Comparison of ENCODE assay signal across 9 cellular contexts in genomic region chr7:27364344-27364758, GRCh38.
A peak's percentile ranks its signal among the peaks of the same experiment; 100 is the strongest.
DNase-seq lines count a peak whose midpoint lies in the region; ATAC-seq, FAIRE-seq and TF ChIP-seq lines count a peak whose summit lies in the region.
"Had no signal": no experiment of that assay in that cellular context is flagged by ENCODE, and none has a peak within 500 bp of the region (broad histone marks: within the 10 kb centered on the region; RNA-seq: fewer than 3 reads in every experiment).

No MANE protein-coding gene starts in this region.

- H3K4me3 ChIP-seq in Peyer's patch, result no peak overlapping the region
- peak overlapping the region; percentile 21 for H3K4me3 ChIP-seq in fibroblast of pulmonary artery (replicated peaks; ENCODE audit: low read depth, low read length)
- H3K4me3 ChIP-seq in pancreas, result no peak overlapping the region

- peaks cover 17 to 24% of the 10 kb centered on the region in 2 donors for H3K27me3 Mint-ChIP-seq in effector memory CD8-positive, alpha-beta T cell

- no peaks in the 10 kb centered on the region for H3K4me1 Mint-ChIP-seq in effector memory CD8-positive, alpha-beta T cell (ENCODE audit: low read depth in 2 of 2)

- no peaks in the 10 kb centered on the region for H3K36me3 ChIP-seq in Peyer's patch
- H3K36me3 ChIP-seq in pancreas, result no peaks in the 10 kb centered on the region

- H3K4me1 ChIP-seq in Peyer's patch (no peaks in the 10 kb centered on the region), pancreas (no peaks in the 10 kb centered on the region)

- intact Hi-C loops in pancreas (cut with DNase I), result no loop called here

- peak; percentile 67 for DNase-seq in Ammon's horn (ENCODE audit: low spot score)
- DNase-seq in Peyer's patch, result peak in 1 of 3 donors; percentile 64
- DNase-seq in fibroblast of pulmonary artery (ENCODE audit: low read depth), result peak; percentile 94
- peak in 4 of 6 donors; percentile 7 to 30 (median 22) for DNase-seq in pancreas
- no peak for DNase-seq in effector memory CD8-positive, alpha-beta T cell
- DNase-seq in GM10266 (ENCODE audit: extremely low spot score), result no peak
- DNase-seq in activated CD4-positive, alpha-beta T cell treated with anti-CD3 and anti-CD28 coated beads, Interleukin-2, amount 50 U/mL, for 1 hour, result no peak

- FAIRE-seq in pancreas (lab: Jason Lieb, UNC), result no peak
- FAIRE-seq: D721Med had no signal

- TF ChIP-seq CTCF in Peyer's patch (IDR thresholded peaks at IDR 0.05) (no peak), fibroblast of pulmonary artery (IDR thresholded peaks at IDR 0.05; ENCODE audit: low read length, missing control alignments) (no peak), pancreas (IDR thresholded peaks at IDR 0.05) (no peak), GM10266 (IDR thresholded peaks at IDR 0.05; ENCODE audit: control insufficient read depth, insufficient read depth, low read depth, missing control alignments) (no peak)

- H3K27ac Mint-ChIP-seq in effector memory CD8-positive, alpha-beta T cell, result no peak overlapping the region

- 74 to 81% methylated on average over 4 of the region's 4 CpGs for whole genome bisulfite sequencing in pancreas, 2 donors

- H3K27me3 ChIP-seq in Peyer's patch (no peaks in the 10 kb centered on the region), pancreas (no peaks in the 10 kb centered on the region)

- no peaks in the 10 kb centered on the region for H3K9me3 ChIP-seq in Peyer's patch
- H3K9me3 ChIP-seq in pancreas, result no peaks in the 10 kb centered on the region

- no peaks in the 10 kb centered on the region for H3K36me3 Mint-ChIP-seq in effector memory CD8-positive, alpha-beta T cell (ENCODE audit: insufficient read depth)

- H3K4me3 Mint-ChIP-seq in effector memory CD8-positive, alpha-beta T cell, result no peak overlapping the region

- TF ChIP-seq POLR2A in Peyer's patch (IDR thresholded peaks at IDR 0.05), result no peak

- no peaks in the 10 kb centered on the region for H3K9me3 Mint-ChIP-seq in effector memory CD8-positive, alpha-beta T cell

- ATAC-seq in pancreas, result peak in 3 of 4 donors; percentile 65 to 83 (median 66)
- ATAC-seq in effector memory CD8-positive, alpha-beta T cell (replicated peaks), result no peak
- no peak for ATAC-seq in activated CD4-positive, CD25-positive, alpha-beta regulatory T cell treated with anti-CD3 and anti-CD28 coated beads, Interleukin-2, amount 50 U/mL, for 24 hours

- H3K27ac ChIP-seq in Peyer's patch (peak overlapping the region; percentile 34 to 68 (median 57)), pancreas (peak overlapping the region in 1 of 4 donors; percentile 3)

Comparison
In these comparisons a context has a peak if more than half of its experiments do, and no peak if none do; other contexts are left out.
1. DNase-seq: peak in Ammon's horn (single experiment), fibroblast of pulmonary artery (single experiment) and pancreas (4 of 6); none in effector memory CD8-positive, alpha-beta T cell (0 of 3), GM10266 (single experiment) and activated CD4-positive, alpha-beta T cell treated with anti-CD3 and anti-CD28 coated beads, Interleukin-2, amount 50 U/mL, for 1 hour (single experiment).
2. ATAC-seq: peak in pancreas (3 of 4); none in effector memory CD8-positive, alpha-beta T cell (single experiment) and activated CD4-positive, CD25-positive, alpha-beta regulatory T cell treated with anti-CD3 and anti-CD28 coated beads, Interleukin-2, amount 50 U/mL, for 24 hours (0 of 2).